ENCODE assay signal across 21 cellular contexts in genomic region chr1:222828939-222829338, GRCh38. TPM values are rescaled to one million over a fixed set of nuclear protein-coding genes. Genes with fewer than 3 reads are reported as not detected.
DNase-seq lines count a peak whose midpoint lies in the region; ATAC-seq, FAIRE-seq and TF ChIP-seq lines count a peak whose summit lies in the region.
"Had no signal": no experiment of that assay in that cellular context is flagged by ENCODE, and none has a peak within 500 bp of the region (broad histone marks: within the 10 kb centered on the region; RNA-seq: fewer than 3 reads in every experiment).

No MANE protein-coding gene starts in this region.

- TF ChIP-seq CTCF in liver (IDR thresholded peaks at IDR 0.05; ENCODE audit: low read depth, low read length, missing input control) (peak; percentile 4), HepG2 (CRISPR knock-in tag; IDR thresholded peaks at IDR 0.05) (no peak), Panc1 (IDR thresholded peaks at IDR 0.05) (peak; percentile 43; the same call in 1 of the 2 replicates), epithelial cell of esophagus (IDR thresholded peaks at IDR 0.05; ENCODE audit: insufficient read depth, low read depth, low read length, missing control alignments) (peak; percentile 17), type B pancreatic cell (conservative IDR thresholded peaks at IDR 0.05) (peak; percentile 38), PC-9 (conservative IDR thresholded peaks at IDR 0.05) (no peak; the same call in 1 of the 2 replicates)

- no peaks in the 10 kb centered on the region for H3K4me1 ChIP-seq in liver (ENCODE audit: control insufficient read depth in 4 of 4, insufficient read depth in 4 of 4, low read length in 3 of 4)
- peaks cover 23% of the 10 kb centered on the region for H3K4me1 ChIP-seq in HepG2 (ENCODE audit: insufficient read depth, low read length)
- peaks cover 6% of the 10 kb centered on the region; the same call in 1 of the 2 replicates for H3K4me1 ChIP-seq in Panc1 (ENCODE audit: control insufficient read depth, insufficient read depth, low read length)
- H3K4me1 ChIP-seq in PC-9 (replicated peaks; ENCODE audit: insufficient read depth): peaks cover 23% of the 10 kb centered on the region
- H3K4me1 ChIP-seq: ascending aorta, uterus had no signal

- H3K27me3 ChIP-seq in liver (ENCODE audit: control insufficient read depth in 4 of 4, insufficient read depth in 4 of 4, low read length in 3 of 4) (no peaks in the 10 kb centered on the region), HepG2 (ENCODE audit: control insufficient read depth in 1 of 2, insufficient read depth in 2 of 2, low read length in 2 of 2) (no peaks in the 10 kb centered on the region), Panc1 (ENCODE audit: control insufficient read depth, insufficient read depth, low read length) (no peaks in the 10 kb centered on the region), PC-9 (ENCODE audit: insufficient read depth, low read depth) (no peaks in the 10 kb centered on the region)
- H3K27me3 ChIP-seq: ascending aorta, right atrium auricular region, uterus had no signal

- POLR2A ChIA-PET in HepG2 (lab: Yijun Ruan, JAX) (no interaction called here), Panc1 (lab: Charles Lee) (no interaction called here), PC-9 (lab: Charles Lee; ENCODE audit: unreplicated experiment) (no interaction called here)

- H3K9ac ChIP-seq in liver (ENCODE audit: low read depth in 1 of 2, low read length in 2 of 2) (no peak overlapping the region), HepG2 (ENCODE audit: insufficient read depth, low read depth, low read length) (no peak overlapping the region)

- intact Hi-C loops in HepG2 (cut with micrococcal nuclease; ENCODE audit: unreplicated experiment): no loop called here
- intact Hi-C loops in Panc1 (cut with micrococcal nuclease; ENCODE audit: unreplicated experiment): no loop called here
- intact Hi-C loops in PC-9 (cut with micrococcal nuclease; ENCODE audit: unreplicated experiment): no loop called here

- no peaks in the 10 kb centered on the region for H3K79me2 ChIP-seq in HepG2 (ENCODE audit: insufficient read depth, low read length)
- peaks cover 12% of the 10 kb centered on the region for H3K79me2 ChIP-seq in PC-9 (ENCODE audit: low read depth)

- DNase-seq in HepG2 (ENCODE audit: low spot score) (no peak), Panc1 (ENCODE audit: low read depth, low spot score) (no peak), epithelial cell of esophagus (ENCODE audit: low read depth) (no peak), type B pancreatic cell (ENCODE audit: extremely low spot score, unreplicated experiment) (no peak), inferior parietal cortex (ENCODE audit: extremely low spot score) (no peak), PC-9 (no peak), SHP77 (lab: John Stamatoyannopoulos, UW) (no peak)
- DNase-seq: activated CD8-positive, alpha-beta memory T cell treated with anti-CD3 and anti-CD28 coated beads, Interleukin-2, amount 50 U/mL, for 4 hours; CD8-positive, alpha-beta memory T cell; head of caudate nucleus; mesenchymal stem cell; NCI-H2029 treated with DMSO at 0.1 percent for 48 hours; NCI-H524; RPMI8226; stimulated activated naive CD8-positive, alpha-beta T cell treated with anti-CD3 and anti-CD28 coated beads, Interleukin-15, amount 100 ng/mL, for 72 hours; uterus had no signal

- FAIRE-seq in HepG2 (lab: Jason Lieb, UNC): no peak

- in situ Hi-C loops in HepG2 (cut with HindIII; ENCODE audit: extremely low pct_ligation_motif_present, low pct_unique_long_range_greater_than_20kb): no loop called here
- in situ Hi-C loops in Panc1 (cut with HindIII; ENCODE audit: low pct_unique_long_range_greater_than_20kb, low sequenced_read_pairs): no loop called here

- peaks cover 41% of the 10 kb centered on the region for H3K4me1 Mint-ChIP-seq in type B pancreatic cell (ENCODE audit: unreplicated experiment)
- H3K4me1 Mint-ChIP-seq: stimulated activated naive CD8-positive, alpha-beta T cell treated with anti-CD3 and anti-CD28 coated beads, Interleukin-15, amount 100 ng/mL, for 72 hours had no signal

- TF ChIP-seq RAD21 in liver (IDR thresholded peaks at IDR 0.05) (peak; percentile 23 to 28), HepG2 (CRISPR knock-in tag; IDR thresholded peaks at IDR 0.05) (no peak)

- H3K27ac ChIP-seq in liver (ENCODE audit: low read depth in 1 of 2, low read length in 2 of 2): no peak overlapping the region
- no peak overlapping the region for H3K27ac ChIP-seq in HepG2 (ENCODE audit: extremely low read length, insufficient read depth, low read length)
- H3K27ac ChIP-seq in Panc1 (ENCODE audit: low read length): no peak overlapping the region
- H3K27ac ChIP-seq in PC-9: no peak overlapping the region
- H3K27ac ChIP-seq: ascending aorta, coronary artery, epithelial cell of prostate, right atrium auricular region had no signal

- CTCF ChIA-PET in HepG2 (lab: Yijun Ruan, JAX; ENCODE audit: low intra/inter-chr PET ratio, low total read pairs) (no interaction called here), Panc1 (lab: Charles Lee) (no interaction called here), PC-9 (lab: Charles Lee) (no interaction called here)

- H3K4me3 ChIP-seq in liver (ENCODE audit: low read depth in 1 of 3, low read length in 3 of 3) (no peak overlapping the region), HepG2 (replicated peaks in 1 of 3; ENCODE audit: insufficient read depth in 1 of 3, low read depth in 2 of 3, low read length in 3 of 3) (no peak overlapping the region), Panc1 (ENCODE audit: low read depth in 2 of 2, low read length in 2 of 2) (no peak overlapping the region), epithelial cell of esophagus (ENCODE audit: low read length) (no peak overlapping the region), PC-9 (no peak overlapping the region)
- H3K4me3 ChIP-seq: ascending aorta, coronary artery, right atrium auricular region, uterus had no signal

- no peak for TF ChIP-seq EP300 in HepG2 (IDR thresholded peaks at IDR 0.05; ENCODE audit: low read depth in 2 of 2, low read length in 2 of 2)
- no peak for TF ChIP-seq EP300 in HepG2 (CRISPR knock-in tag; IDR thresholded peaks at IDR 0.05; ENCODE audit: borderline replicate concordance)

- no TSS peak for BruUV-seq in HepG2 (replicated peaks; lab: Mats Ljungman, UMichigan)
- BruUV-seq in Panc1 (replicated peaks; lab: Mats Ljungman, UMichigan): no TSS peak
- BruUV-seq in PC-9 (replicated peaks; lab: Mats Ljungman, UMichigan): no TSS peak

- no peaks in the 10 kb centered on the region for H4K20me1 ChIP-seq in HepG2 (ENCODE audit: insufficient read depth, low read length)
- H4K20me1 ChIP-seq in PC-9 (ENCODE audit: insufficient read depth): no peaks in the 10 kb centered on the region

- H3K4me2 ChIP-seq in HepG2 (ENCODE audit: low read depth, low read length): no peak overlapping the region
- no peak overlapping the region for H3K4me2 ChIP-seq in PC-9

- H3K4me3 Mint-ChIP-seq in type B pancreatic cell: no peak overlapping the region
- H3K4me3 Mint-ChIP-seq: CD8-positive, alpha-beta memory T cell; stimulated activated naive CD8-positive, alpha-beta T cell treated with anti-CD3 and anti-CD28 coated beads, Interleukin-15, amount 100 ng/mL, for 72 hours had no signal

- H3K36me3 ChIP-seq in liver (ENCODE audit: control insufficient read depth in 4 of 4, insufficient read depth in 3 of 4, low read depth in 1 of 4, low read length in 3 of 4): no peaks in the 10 kb centered on the region
- H3K36me3 ChIP-seq in HepG2 (replicated peaks in 1 of 2; ENCODE audit: control insufficient read depth in 1 of 2, insufficient read depth in 2 of 2, low read length in 2 of 2): no peaks in the 10 kb centered on the region
- H3K36me3 ChIP-seq in Panc1 (ENCODE audit: control insufficient read depth, insufficient read depth, low read length): no peaks in the 10 kb centered on the region
- H3K36me3 ChIP-seq in PC-9 (ENCODE audit: low read depth): no peaks in the 10 kb centered on the region
- H3K36me3 ChIP-seq: ascending aorta, right atrium auricular region, uterus had no signal

- no peak overlapping the region for H3K27ac Mint-ChIP-seq in type B pancreatic cell
- H3K27ac Mint-ChIP-seq: CD8-positive, alpha-beta memory T cell; stimulated activated naive CD8-positive, alpha-beta T cell treated with anti-CD3 and anti-CD28 coated beads, Interleukin-15, amount 100 ng/mL, for 72 hours had no signal

- H3F3A ChIP-seq in PC-9 (ENCODE audit: insufficient read depth, low read depth): no peaks in the 10 kb centered on the region; the same call in 1 of the 2 replicates

- H2AFZ ChIP-seq in HepG2 (ENCODE audit: low read length): no peak overlapping the region
- no peak overlapping the region for H2AFZ ChIP-seq in PC-9

- H3K9me3 ChIP-seq in liver (ENCODE audit: control insufficient read depth in 4 of 4, low read length in 3 of 4): no peaks in the 10 kb centered on the region
- H3K9me3 ChIP-seq in HepG2 (ENCODE audit: low read length): no peaks in the 10 kb centered on the region
- H3K9me3 ChIP-seq in Panc1 (ENCODE audit: control insufficient read depth, insufficient read depth, low read depth, low read length): no peaks in the 10 kb centered on the region
- H3K9me3 ChIP-seq in PC-9 (ENCODE audit: insufficient read depth, low read depth): no peaks in the 10 kb centered on the region
- H3K9me3 ChIP-seq: ascending aorta, right atrium auricular region, uterus had no signal

- H3K36me3 Mint-ChIP-seq in type B pancreatic cell: peaks cover 5% of the 10 kb centered on the region

- TF ChIP-seq POLR2A in HepG2 (IDR thresholded peaks at IDR 0.05; ENCODE audit: insufficient read depth in 1 of 2, low read depth in 2 of 2, low read length in 2 of 2): no peak

- H3K9me2 ChIP-seq in PC-9 (ENCODE audit: insufficient read depth): no peaks in the 10 kb centered on the region

- no peaks in the 10 kb centered on the region for H3K9me3 Mint-ChIP-seq in type B pancreatic cell
- H3K9me3 Mint-ChIP-seq: CD8-positive, alpha-beta memory T cell; stimulated activated naive CD8-positive, alpha-beta T cell treated with anti-CD3 and anti-CD28 coated beads, Interleukin-15, amount 100 ng/mL, for 72 hours had no signal

- ATAC-seq in HepG2 (no peak), Panc1 (no peak)
- ATAC-seq: stimulated activated naive CD8-positive, alpha-beta T cell treated with anti-CD3 and anti-CD28 coated beads, Interleukin-15, amount 100 ng/mL, for 72 hours had no signal

- H3K27me3 Mint-ChIP-seq in type B pancreatic cell: no peaks in the 10 kb centered on the region
- H3K27me3 Mint-ChIP-seq: CD8-positive, alpha-beta memory T cell; stimulated activated naive CD8-positive, alpha-beta T cell treated with anti-CD3 and anti-CD28 coated beads, Interleukin-15, amount 100 ng/mL, for 72 hours had no signal

RNA-seq across cellular contexts. Expression of gene DISP1, which starts 14.1 kb away (rescaled TPM):
- 1 to 10 TPM; 2.2 to 4.2 TPM for total RNA-seq in liver
- polyA plus RNA-seq in liver: 1 to 10 TPM; 1.6 to 2.9 TPM
- total RNA-seq in HepG2 (2016; rRNA removed; fragmentation: Illumina TruSeq; extraction: Trizol): 1.2 and 1.9 TPM in 2 replicates
- 1.3 and 2.3 TPM in 2 replicates for total RNA-seq in HepG2 (2016; cell fraction: cytosol; rRNA removed; fragmentation: Illumina TruSeq; extraction: Trizol; ENCODE audit: low read depth)
- 1.1 and 1.8 TPM in 2 replicates for total RNA-seq in HepG2 (2016; cell fraction: insoluble cytoplasmic fraction; rRNA removed; fragmentation: Illumina TruSeq; extraction: Trizol)
- total RNA-seq in HepG2 (2016; cell fraction: membrane; rRNA removed; fragmentation: Illumina TruSeq; extraction: Trizol): 0.83 and 0.87 TPM in 2 replicates
- total RNA-seq in HepG2 (2016; cell fraction: nucleus; rRNA removed; fragmentation: Illumina TruSeq; extraction: Trizol): 2.7 and 3.4 TPM in 2 replicates
- 1.8 and 2.0 TPM in 2 replicates for polyA plus RNA-seq in HepG2 (2011; rRNA removed)
- polyA plus RNA-seq in HepG2 (2011; cell fraction: cytosol; rRNA removed): 1.5 and 2.1 TPM in 2 replicates
- polyA plus RNA-seq in HepG2 (2011; cell fraction: nucleus; rRNA removed): 3.3 and 3.6 TPM in 2 replicates
- polyA plus RNA-seq in HepG2 (2012): 1.3 and 2.0 TPM in 2 replicates
- polyA plus RNA-seq in HepG2 (2016; cell fraction: cytosol; fragmentation: Illumina TruSeq; extraction: Trizol; ENCODE audit: low read depth): 0.15 and 0.40 TPM in 2 replicates
- polyA plus RNA-seq in HepG2 (2016; cell fraction: insoluble cytoplasmic fraction; fragmentation: Illumina TruSeq; extraction: Trizol; ENCODE audit: low read depth): 0.84 and 1.1 TPM in 2 replicates
- 0.19 and 0.37 TPM in 2 replicates for polyA plus RNA-seq in HepG2 (2016; cell fraction: membrane; fragmentation: Illumina TruSeq; extraction: Trizol; ENCODE audit: low read depth)
- 2.4 and 3.5 TPM in 2 replicates for polyA plus RNA-seq in HepG2 (2016; cell fraction: nucleus; fragmentation: Illumina TruSeq; extraction: Trizol; ENCODE audit: insufficient read depth, low read depth)
- polyA minus RNA-seq in HepG2 (2011; rRNA and poly(A)+ RNA removed; ENCODE audit: low replicate concordance): 20.5 and 35.1 TPM in 2 replicates
- polyA minus RNA-seq in HepG2 (2011; cell fraction: cytosol; rRNA and poly(A)+ RNA removed): 2.0 and 2.4 TPM in 2 replicates
- 7.2 and 9.3 TPM in 2 replicates for polyA minus RNA-seq in HepG2 (2011; cell fraction: nucleus; rRNA and poly(A)+ RNA removed)
- 4.2 TPM for total RNA-seq in Panc1 (2021; ENCODE audit: unreplicated experiment)
- polyA plus RNA-seq in Panc1 (2012; ENCODE audit: insufficient read length): 3.1 TPM
- 4.9 and 15.8 TPM in 2 replicates for total RNA-seq in type B pancreatic cell (ENCODE audit: low replicate concordance)
- 4.9 and 6.9 TPM in 2 replicates for total RNA-seq in PC-9 (2021)

Comparison
In these comparisons a context has a peak if more than half of its experiments do, and no peak if none do; other contexts are left out.
1. CTCF ChIP-seq: peak in liver (single experiment), Panc1 (single experiment), epithelial cell of esophagus (single experiment) and type B pancreatic cell (single experiment); none in HepG2 (single experiment) and PC-9 (single experiment).